ENCODE assay signal across 22 cellular contexts in genomic region chr22:41816241-41816640, GRCh38.
"Had no signal": no experiment of that assay in that cellular context is flagged by ENCODE, and none has a peak within 500 bp of the region (broad histone marks: within the 10 kb centered on the region; RNA-seq: fewer than 3 reads in every experiment).

No MANE protein-coding gene starts in this region.

- H3K9me3 ChIP-seq: colonic mucosa, esophagus muscularis mucosa, left lung, neutrophil, ovary, prostate gland, right atrium auricular region, thyroid gland had no signal

- DNase-seq: activated CD4-positive, alpha-beta T cell treated with anti-CD3 and anti-CD28 coated beads, Interleukin-2, amount 50 U/mL, for 4 hours; activated CD8-positive, alpha-beta memory T cell treated with anti-CD3 and anti-CD28 coated beads for 24 hours; activated CD8-positive, alpha-beta memory T cell treated with anti-CD3 and anti-CD28 coated beads, Interleukin-2, amount 50 U/mL, for 4 hours; activated naive CD4-positive, alpha-beta T cell treated with Interleukin-2 at 50 U/mL for 16 hours; activated naive CD8-positive, alpha-beta T cell treated with anti-CD3 and anti-CD28 coated beads, Interleukin-2, amount 10 ng/mL, durations not matched to agents 7 days and 5 days; activated T-cell treated with anti-CD3 and anti-CD28 coated beads, Interleukin-2, amount 50 U/mL, for 4 hours; amygdala; colonic mucosa; hippocampal formation; kidney glomerular epithelial cell; left lung; natural killer cell; ovary; stimulated activated CD4-positive, alpha-beta T cell treated with anti-CD3 and anti-CD28 coated beads, Interleukin-1b, Interleukin-23, amount 100 ng/mL, for 48 hours; substantia nigra; thyroid gland had no signal

- H3K4me3 ChIP-seq: colonic mucosa, esophagus muscularis mucosa, left lung, lung, ovary, prostate gland, right atrium auricular region, skin epidermis, thyroid gland had no signal

- H3K27me3 ChIP-seq: colonic mucosa, esophagus muscularis mucosa, left lung, neutrophil, ovary, right atrium auricular region, thyroid gland had no signal

- H3K27ac ChIP-seq: colonic mucosa, esophagus muscularis mucosa, left lung, neutrophil, ovary, prostate gland, right atrium auricular region, skin epidermis, thyroid gland had no signal

- H3K4me1 ChIP-seq: colonic mucosa, esophagus muscularis mucosa, left lung, prostate gland, right atrium auricular region, thyroid gland had no signal

- H3K36me3 ChIP-seq: colonic mucosa, ovary, prostate gland, right atrium auricular region, thyroid gland had no signal
